Comparison of ENCODE assay signal across 1 cellular context in genomic region chr3:98568402-98568801, GRCh38.
A peak's percentile ranks its signal among the peaks of the same experiment; 100 is the strongest.
TF ChIP-seq lines count a peak whose summit lies in the region.

No MANE protein-coding gene starts in this region.

TF ChIP-seq in GM12878, 131 proteins besides CTCF, POLR2A, EP300 and RAD21:
- 0 out of 2 replicates have a peak, but pooled peaks have one; percentile 12 for TF ChIP-seq ZBTB33 (IDR thresholded peaks at IDR 0.05)
- no peak for TF ChIP-seq MYC (IDR thresholded peaks at IDR 0.05; ENCODE audit: insufficient read depth, insufficient read length, insufficient replicate concordance, low read length, severe bottlenecking)
- no peak for TF ChIP-seq NR2C2 (IDR thresholded peaks at IDR 0.05; ENCODE audit: borderline replicate concordance, control insufficient read depth, insufficient read length, low read depth)
- no peak for TF ChIP-seq ZNF217 (IDR thresholded peaks at IDR 0.05)
- no peak for TF ChIP-seq TCF7 (IDR thresholded peaks at IDR 0.05; ENCODE audit: borderline replicate concordance)
- TF ChIP-seq SPI1 (IDR thresholded peaks at IDR 0.05; ENCODE audit: borderline replicate concordance, insufficient read depth, low read depth, low read length), result 0 out of 2 replicates have a peak, but pooled peaks have one; percentile 17
- TF ChIP-seq CBX5 (IDR thresholded peaks at IDR 0.05; ENCODE audit: low read depth), result no peak
- no peak for TF ChIP-seq NRF1 (conservative IDR thresholded peaks at IDR 0.05; ENCODE audit: low read depth, low read length)
- TF ChIP-seq, protein P1, sequence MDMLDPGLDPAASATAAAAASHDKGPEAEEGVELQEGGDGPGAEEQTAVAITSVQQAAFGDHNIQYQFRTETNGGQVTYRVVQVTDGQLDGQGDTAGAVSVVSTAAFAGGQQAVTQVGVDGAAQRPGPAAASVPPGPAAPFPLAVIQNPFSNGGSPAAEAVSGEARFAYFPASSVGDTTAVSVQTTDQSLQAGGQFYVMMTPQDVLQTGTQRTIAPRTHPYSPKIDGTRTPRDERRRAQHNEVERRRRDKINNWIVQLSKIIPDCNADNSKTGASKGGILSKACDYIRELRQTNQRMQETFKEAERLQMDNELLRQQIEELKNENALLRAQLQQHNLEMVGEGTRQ (IDR thresholded peaks at IDR 0.05; ENCODE audit: borderline replicate concordance, low read depth, low read length), result no peak
- TF ChIP-seq NFIC (IDR thresholded peaks at IDR 0.05; ENCODE audit: low read depth, low read length), result no peak
- no peak for TF ChIP-seq NR2F1 (conservative IDR thresholded peaks at IDR 0.05)
- no peak for TF ChIP-seq MYB (IDR thresholded peaks at IDR 0.05; ENCODE audit: borderline replicate concordance, low read depth, low read length)
- TF ChIP-seq, protein P2, sequence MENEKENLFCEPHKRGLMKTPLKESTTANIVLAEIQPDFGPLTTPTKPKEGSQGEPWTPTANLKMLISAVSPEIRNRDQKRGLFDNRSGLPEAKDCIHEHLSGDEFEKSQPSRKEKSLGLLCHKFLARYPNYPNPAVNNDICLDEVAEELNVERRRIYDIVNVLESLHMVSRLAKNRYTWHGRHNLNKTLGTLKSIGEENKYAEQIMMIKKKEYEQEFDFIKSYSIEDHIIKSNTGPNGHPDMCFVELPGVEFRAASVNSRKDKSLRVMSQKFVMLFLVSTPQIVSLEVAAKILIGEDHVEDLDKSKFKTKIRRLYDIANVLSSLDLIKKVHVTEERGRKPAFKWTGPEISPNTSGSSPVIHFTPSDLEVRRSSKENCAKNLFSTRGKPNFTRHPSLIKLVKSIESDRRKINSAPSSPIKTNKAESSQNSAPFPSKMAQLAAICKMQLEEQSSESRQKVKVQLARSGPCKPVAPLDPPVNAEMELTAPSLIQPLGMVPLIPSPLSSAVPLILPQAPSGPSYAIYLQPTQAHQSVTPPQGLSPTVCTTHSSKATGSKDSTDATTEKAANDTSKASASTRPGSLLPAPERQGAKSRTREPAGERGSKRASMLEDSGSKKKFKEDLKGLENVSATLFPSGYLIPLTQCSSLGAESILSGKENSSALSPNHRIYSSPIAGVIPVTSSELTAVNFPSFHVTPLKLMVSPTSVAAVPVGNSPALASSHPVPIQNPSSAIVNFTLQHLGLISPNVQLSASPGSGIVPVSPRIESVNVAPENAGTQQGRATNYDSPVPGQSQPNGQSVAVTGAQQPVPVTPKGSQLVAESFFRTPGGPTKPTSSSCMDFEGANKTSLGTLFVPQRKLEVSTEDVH (IDR thresholded peaks at IDR 0.05; ENCODE audit: low read depth, partially characterized antibody), result no peak
- TF ChIP-seq IRF5 (IDR thresholded peaks at IDR 0.05; ENCODE audit: borderline replicate concordance), result no peak
- no peak for TF ChIP-seq MTA2 (IDR thresholded peaks at IDR 0.05; ENCODE audit: low read depth)
- no peak for TF ChIP-seq IKZF2 (IDR thresholded peaks at IDR 0.05)
- no peak for TF ChIP-seq IRF3 (IDR thresholded peaks at IDR 0.05)
